ENCODE assay signal across 8 cellular contexts in genomic region chr6:161922631-161923119, GRCh38.
DNase-seq lines count a peak whose midpoint lies in the region; ATAC-seq and TF ChIP-seq lines count a peak whose summit lies in the region.

No MANE protein-coding gene starts in this region.

- H3K36me3 ChIP-seq in lower lobe of right lung, result no peaks in the 10 kb centered on the region

- in situ Hi-C loops in T47D (cut with HindIII; ENCODE audit: low pct_unique_long_range_greater_than_20kb, low sequenced_read_pairs), result no loop called here

- H3K4me1 ChIP-seq in lower lobe of right lung, result no peaks in the 10 kb centered on the region

- H3K27ac ChIP-seq in lower lobe of right lung, result no peak overlapping the region

- no peak overlapping the region for H3K4me3 ChIP-seq in lower lobe of right lung

- peak; percentile 28 for TF ChIP-seq CTCF in lower lobe of right lung (IDR thresholded peaks at IDR 0.05)

- no peaks in the 10 kb centered on the region for H3K27me3 ChIP-seq in lower lobe of right lung (ENCODE audit: low read depth)

- no peaks in the 10 kb centered on the region for H3K9me3 ChIP-seq in lower lobe of right lung

- intact Hi-C loops in lower lobe of right lung (cut with DNase I), result no loop called here

- DNase-seq in AML-193 (lab: John Stamatoyannopoulos, UW) (peak; percentile 48 to 51), NCI-H460 (ENCODE audit: extremely low read depth, low read depth) (peak; percentile 88), T47D (ENCODE audit: low read depth in 1 of 2, low spot score in 1 of 2) (peak; percentile 5 to 80), lower lobe of right lung (no peak), NCI-H1436 (lab: John Stamatoyannopoulos, UW) (no peak)

- ATAC-seq in GM21529 (IDR thresholded peaks at IDR 0.05; ENCODE audit: unreplicated experiment) (peak; percentile 63), lower lobe of right lung (peak; percentile 59 to 77), GM21526 (IDR thresholded peaks at IDR 0.05; ENCODE audit: low FRiP score, unreplicated experiment) (no peak), HG03457 (IDR thresholded peaks at IDR 0.05; ENCODE audit: unreplicated experiment) (no peak)

Comparison
In these comparisons a context has a peak if more than half of its experiments do, and no peak if none do; other contexts are left out.
1. DNase-seq: peak in AML-193 (2 of 2), NCI-H460 (single experiment) and T47D (2 of 2); none in lower lobe of right lung (single experiment) and NCI-H1436 (single experiment).
2. ATAC-seq: peak in GM21529 (single experiment) and lower lobe of right lung (2 of 2); none in GM21526 (single experiment) and HG03457 (single experiment).